ENCODE assay signal across 24 cellular contexts in the genomic region with DNA sequence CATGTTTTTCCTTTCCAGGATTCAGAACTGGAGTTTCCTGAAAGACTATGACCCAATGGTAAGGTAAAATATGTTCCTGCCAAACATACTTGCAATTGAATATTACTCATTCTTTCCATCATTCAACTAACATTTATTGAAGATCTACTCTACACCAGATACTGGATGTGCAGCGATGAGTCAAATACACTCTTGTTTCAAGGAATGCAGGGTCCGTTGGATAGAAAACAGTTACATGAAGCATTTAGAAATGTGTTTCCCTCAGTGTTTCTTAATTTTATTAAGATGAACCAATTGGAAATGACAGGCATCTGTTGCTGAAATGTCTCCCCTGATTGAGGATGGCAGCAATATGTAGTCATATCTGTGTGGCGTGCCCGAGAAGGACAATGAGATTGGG. TPM values are rescaled to one million over a fixed set of nuclear protein-coding genes. Genes with fewer than 3 reads are reported as not detected.
DNase-seq lines count a peak whose midpoint lies in the region; ATAC-seq, FAIRE-seq and TF ChIP-seq lines count a peak whose summit lies in the region.
"Had no signal": no experiment of that assay in that cellular context is flagged by ENCODE, and none has a peak within 500 bp of the region (broad histone marks: within the 10 kb centered on the region; RNA-seq: fewer than 3 reads in every experiment).

No MANE protein-coding gene starts in this region.

- WGBS in A549 (ENCODE audit: missing lambda C conversion rate), result 60% methylated on average over 4 of the region's 4 CpGs
- WGBS in SK-N-SH (ENCODE audit: low lambda C conversion rate), result 10% methylated on average over 4 of the region's 4 CpGs

- no peaks in the 10 kb centered on the region for H3K36me3 ChIP-seq in SK-N-SH (replicated peaks in 1 of 2; ENCODE audit: control insufficient read depth in 1 of 2, insufficient read depth in 2 of 2, low read length in 1 of 2)

- ATAC-seq in A549 (no peak), GM19452 (IDR thresholded peaks at IDR 0.05; ENCODE audit: unreplicated experiment) (no peak)
- ATAC-seq: HepG2; naive thymus-derived CD4-positive, alpha-beta T cell; Right ventricle myocardium inferior had no signal

- no peak overlapping the region; the same call in 1 of the 2 replicates for H2AFZ ChIP-seq in SK-N-SH (ENCODE audit: low read depth)
- H2AFZ ChIP-seq: PC-9 had no signal

- peaks cover 14% of the 10 kb centered on the region for H3F3A ChIP-seq in SK-N-SH (replicated peaks; ENCODE audit: insufficient read depth)

- POLR2A ChIA-PET in A549 (lab: Yijun Ruan, JAX) (no interaction called here), SK-N-SH (lab: Yijun Ruan, JAX) (interaction anchor here (1.1 kb wide), 1 partner anchor 9 kb away, joined by 3 read pairs; no protein-coding TSS in a partner anchor)

- DNase-seq in A549 (ENCODE audit: low read depth in 1 of 2, low spot score in 1 of 2) (no peak), HFFc6 (peak; percentile 41), SK-N-SH (no peak), epithelial cell of esophagus (ENCODE audit: low read depth) (peak; percentile 36), hypothalamus (lab: John Stamatoyannopoulos, UW) (no peak)
- no peak for DNase-seq in stimulated activated CD4-positive, alpha-beta T cell treated with anti-CD3 and anti-CD28 coated beads, Interleukin-4, amount 100 ng/mL, for 1 hour
- no peak for DNase-seq in activated effector memory CD4-positive, alpha-beta T cell treated with Interleukin-2 at 50 U/mL for 16 hours
- DNase-seq: activated B cell treated with CpG ODN at 0.5 μM for 24 hours; activated CD4-positive, alpha-beta T cell treated with anti-CD3 and anti-CD28 coated beads, Interleukin-2, amount 50 U/mL, for 48 hours; activated naive CD4-positive, alpha-beta T cell treated with anti-CD3 and anti-CD28 coated beads for 36 hours; CD8-positive, alpha-beta memory T cell; cortex of kidney; naive thymus-derived CD4-positive, alpha-beta T cell; NCI-H1048; NCI-H1694; NCI-H510A had no signal

- no peak overlapping the region for H3K4me3 Mint-ChIP-seq in HFFc6
- H3K4me3 Mint-ChIP-seq: activated B cell treated with CpG ODN at 0.5 μM for 24 hours; activated naive CD4-positive, alpha-beta T cell treated with anti-CD3 and anti-CD28 coated beads for 36 hours; B cell; CD8-positive, alpha-beta memory T cell; mesothelial cell of epicardium; naive thymus-derived CD4-positive, alpha-beta T cell; stimulated activated naive CD8-positive, alpha-beta T cell treated with anti-CD3 and anti-CD28 coated beads, Interleukin-15, Interleukin-2, amounts not matched to agents 100 ng/mL and 50 ng/mL, for 24 hours had no signal

- H3K4me1 ChIP-seq in A549 (no peaks in the 10 kb centered on the region), SK-N-SH (ENCODE audit: control insufficient read depth in 1 of 2, insufficient read depth in 2 of 2, low read depth in 1 of 2, low read length in 1 of 2) (no peaks in the 10 kb centered on the region)

- TF ChIP-seq RAD21 in A549 (conservative IDR thresholded peaks at IDR 0.05 in 1 of 2, IDR thresholded peaks at IDR 0.05 in 1 of 2) (no peak), SK-N-SH (IDR thresholded peaks at IDR 0.05; ENCODE audit: low read length) (no peak)

- H3K4me1 Mint-ChIP-seq in HFFc6 (ENCODE audit: low read depth), result peaks cover 7% of the 10 kb centered on the region
- H3K4me1 Mint-ChIP-seq: CD8-positive, alpha-beta memory T cell; naive thymus-derived CD4-positive, alpha-beta T cell had no signal

- CTCF ChIA-PET in A549 (lab: Yijun Ruan, JAX) (interaction anchor here (1.0 to 16.6 kb wide), 3 partner anchors 8 to 442 kb away, joined by 4 to 224 read pairs (median 6); a partner anchor contains a TSS), SK-N-SH (lab: Yijun Ruan, JAX) (interaction anchor here (0.8 to 4.3 kb wide), 2 partner anchors 8 to 443 kb away, joined by 3 to 18 read pairs; no protein-coding TSS in a partner anchor)

- TF ChIP-seq CTCF in A549 (IDR thresholded peaks at IDR 0.05), result no peak
- TF ChIP-seq CTCF in HFFc6 (IDR thresholded peaks at IDR 0.05), result no peak
- no peak for TF ChIP-seq CTCF in SK-N-SH (IDR thresholded peaks at IDR 0.05)
- no peak for TF ChIP-seq CTCF in epithelial cell of esophagus (IDR thresholded peaks at IDR 0.05; ENCODE audit: insufficient read depth, low read depth, low read length, missing control alignments)

- H3K9me2 ChIP-seq in SK-N-SH, result no peaks in the 10 kb centered on the region

- no peaks in the 10 kb centered on the region for H3K36me3 Mint-ChIP-seq in HFFc6 (ENCODE audit: low read depth)
- H3K36me3 Mint-ChIP-seq: mesothelial cell of epicardium had no signal

- H3K4me3 ChIP-seq in A549 (no peak overlapping the region), SK-N-SH (ENCODE audit: low read depth in 2 of 2, low read length in 1 of 2) (no peak overlapping the region), epithelial cell of esophagus (ENCODE audit: low read length) (no peak overlapping the region)
- H3K4me3 ChIP-seq: PC-9 had no signal

- H3K9me3 ChIP-seq in A549, result no peaks in the 10 kb centered on the region
- H3K9me3 ChIP-seq in SK-N-SH, result no peaks in the 10 kb centered on the region

- H3K4me2 ChIP-seq in A549, result no peak overlapping the region
- H3K4me2 ChIP-seq in SK-N-SH, result peak overlapping the region; percentile 38
- H3K4me2 ChIP-seq: PC-9 had no signal

- no peak for TF ChIP-seq POLR2A in A549 (IDR thresholded peaks at IDR 0.05; ENCODE audit: low read length)

- no peaks in the 10 kb centered on the region for H3K9me3 Mint-ChIP-seq in HFFc6
- H3K9me3 Mint-ChIP-seq: activated B cell treated with CpG ODN at 0.5 μM for 24 hours; CD8-positive, alpha-beta memory T cell; mesothelial cell of epicardium; stimulated activated naive CD8-positive, alpha-beta T cell treated with anti-CD3 and anti-CD28 coated beads, Interleukin-15, Interleukin-2, amounts not matched to agents 100 ng/mL and 50 ng/mL, for 24 hours had no signal

- no peak for TF ChIP-seq EP300 in A549 (IDR thresholded peaks at IDR 0.05)
- TF ChIP-seq EP300 in SK-N-SH (IDR thresholded peaks at IDR 0.05; ENCODE audit: borderline replicate concordance in 1 of 2, low read depth in 1 of 2, low read length in 1 of 2), result peak in 1 of 2 experiments; percentile 85; a peak in 3 of 4 replicates

- H3K27ac Mint-ChIP-seq in HFFc6, result no peak overlapping the region
- H3K27ac Mint-ChIP-seq: activated B cell treated with CpG ODN at 0.5 μM for 24 hours; activated naive CD4-positive, alpha-beta T cell treated with anti-CD3 and anti-CD28 coated beads for 36 hours; B cell; CD8-positive, alpha-beta memory T cell; mesothelial cell of epicardium; naive thymus-derived CD4-positive, alpha-beta T cell; stimulated activated naive CD8-positive, alpha-beta T cell treated with anti-CD3 and anti-CD28 coated beads, Interleukin-15, Interleukin-2, amounts not matched to agents 100 ng/mL and 50 ng/mL, for 24 hours had no signal

- peaks cover 30% of the 10 kb centered on the region for H3K27me3 Mint-ChIP-seq in HFFc6 (ENCODE audit: insufficient read depth)

- no peaks in the 10 kb centered on the region for H4K20me1 ChIP-seq in SK-N-SH (ENCODE audit: insufficient read depth)

- no peak overlapping the region; the same call in 1 of the 2 replicates for H3K9ac ChIP-seq in SK-N-SH

- H3K27me3 ChIP-seq in SK-N-SH (ENCODE audit: insufficient read depth), result no peaks in the 10 kb centered on the region

- FAIRE-seq in A549 (lab: Jason Lieb, UNC), result no peak
- FAIRE-seq: HepG2, islet of Langerhans had no signal

- H3K27ac ChIP-seq in A549 (no peak overlapping the region), SK-N-SH (ENCODE audit: low read depth in 2 of 2, low read length in 1 of 2) (peak overlapping the region in 1 of 2 experiments; percentile 66; a peak in 2 of 4 replicates)
- H3K27ac ChIP-seq: PC-9 had no signal

- no peaks in the 10 kb centered on the region for H3K79me2 ChIP-seq in SK-N-SH (ENCODE audit: insufficient read depth)

TF ChIP-seq in A549, 52 proteins besides CTCF, POLR2A, EP300 and RAD21:
- TF ChIP-seq, protein P1, sequence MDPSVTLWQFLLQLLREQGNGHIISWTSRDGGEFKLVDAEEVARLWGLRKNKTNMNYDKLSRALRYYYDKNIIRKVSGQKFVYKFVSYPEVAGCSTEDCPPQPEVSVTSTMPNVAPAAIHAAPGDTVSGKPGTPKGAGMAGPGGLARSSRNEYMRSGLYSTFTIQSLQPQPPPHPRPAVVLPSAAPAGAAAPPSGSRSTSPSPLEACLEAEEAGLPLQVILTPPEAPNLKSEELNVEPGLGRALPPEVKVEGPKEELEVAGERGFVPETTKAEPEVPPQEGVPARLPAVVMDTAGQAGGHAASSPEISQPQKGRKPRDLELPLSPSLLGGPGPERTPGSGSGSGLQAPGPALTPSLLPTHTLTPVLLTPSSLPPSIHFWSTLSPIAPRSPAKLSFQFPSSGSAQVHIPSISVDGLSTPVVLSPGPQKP (IDR thresholded peaks at IDR 0.05; ENCODE audit: low read depth, low read length), result no peak
- TF ChIP-seq FOSL2 (IDR thresholded peaks at IDR 0.05) (no peak), FOSL2 (CRISPR knock-in tag; IDR thresholded peaks at IDR 0.05) (0 out of 2 replicates have a peak, but pooled peaks have one; percentile 3)

RNA-seq across cellular contexts. Expression of a gene that starts 14.8 kb away (rescaled TPM):
- polyA plus RNA-seq in A549 (2011; rRNA removed) (69.8 and 90.1 TPM in 2 replicates), A549 (2017; fragmentation: RNase III; extraction: RNeasy Plus Mini Kit Qiagen cat#74134 plus additional on column Dnase treatment) (24.9 to 27.8 TPM (median 25.9 TPM) in 3 replicates), SK-N-SH (2012; rRNA removed) (49.0 and 53.9 TPM in 2 replicates)
- 61.4 and 85.0 TPM in 2 replicates for polyA plus RNA-seq in A549 (2012; cell fraction: cytosol; rRNA removed)
- polyA plus RNA-seq in A549 (2012; cell fraction: nucleus; rRNA removed), result 41.1 and 53.5 TPM in 2 replicates
- polyA minus RNA-seq in A549 (2011; rRNA and poly(A)+ RNA removed), result 82.8 and 106 TPM in 2 replicates
- total RNA-seq in HFFc6 (2021; fragmentation: NEBNext Ultra II Directional; extraction: Animal tissue kit (Norgen Biotek cat#: 25700)), result 10 to 100 TPM; 11.4 to 17.4 (median 13.0) TPM
- polyA plus RNA-seq in SK-N-SH (2012; cell fraction: cytosol; rRNA removed), result 43.8 and 49.4 TPM in 2 replicates
- 40.4 and 57.5 TPM in 2 replicates for polyA plus RNA-seq in SK-N-SH (2012; cell fraction: nucleus; rRNA removed)

Comparison
In these comparisons a context has a peak if more than half of its experiments do, and no peak if none do; other contexts are left out.
1. DNase-seq: peak in HFFc6 (single experiment) and epithelial cell of esophagus (single experiment); none in A549 (0 of 2), SK-N-SH (single experiment), stimulated activated CD4-positive, alpha-beta T cell treated with anti-CD3 and anti-CD28 coated beads, Interleukin-4, amount 100 ng/mL, for 1 hour (single experiment), hypothalamus (0 of 51) and activated effector memory CD4-positive, alpha-beta T cell treated with Interleukin-2 at 50 U/mL for 16 hours (single experiment).